In the genomic region with DNA sequence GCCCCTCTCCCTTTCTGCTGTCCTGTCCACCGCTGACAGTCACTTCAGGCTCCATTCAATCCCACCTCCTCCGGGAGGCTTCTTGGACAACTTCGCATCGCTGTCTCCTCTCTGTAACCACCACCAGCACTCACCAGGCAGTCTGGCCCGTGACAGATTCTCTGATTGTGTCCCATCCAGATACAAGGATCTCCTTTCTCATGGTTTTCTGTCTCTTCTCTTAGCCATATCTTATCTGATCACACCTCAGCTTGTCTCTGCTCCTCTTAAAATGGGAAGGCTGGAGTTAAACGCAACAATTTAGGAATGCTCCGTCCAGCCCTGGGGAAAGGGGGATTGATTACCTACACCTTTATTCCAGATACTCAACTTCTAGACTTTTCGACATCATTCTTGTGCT, we compare ENCODE assay signal across 1 cellular context.
TF ChIP-seq lines count a peak whose summit lies in the region.

No MANE protein-coding gene starts in this region.

TF ChIP-seq in H1, 55 proteins besides CTCF, POLR2A, EP300 and RAD21:
- TF ChIP-seq TEAD4 (IDR thresholded peaks at IDR 0.05; ENCODE audit: low read depth, low read length) (no peak), BACH1 (IDR thresholded peaks at IDR 0.05; ENCODE audit: low read length) (no peak), MAFK (IDR thresholded peaks at IDR 0.05; ENCODE audit: low read depth, low read length) (no peak), SP1 (IDR thresholded peaks at IDR 0.05; ENCODE audit: low read depth, low read length) (no peak), CHD1 (IDR thresholded peaks at IDR 0.05; ENCODE audit: low read depth, low read length) (no peak), EGR1 (IDR thresholded peaks at IDR 0.05; ENCODE audit: borderline replicate concordance, low read depth, low read length) (no peak), KDM5A (IDR thresholded peaks at IDR 0.05; ENCODE audit: low read length) (no peak), POLR2AphosphoS5 (IDR thresholded peaks at IDR 0.05; ENCODE audit: low read depth, low read length) (no peak), CREB1 (IDR thresholded peaks at IDR 0.05) (no peak), KDM1A (IDR thresholded peaks at IDR 0.05; ENCODE audit: borderline replicate concordance, low read length) (no peak), SUZ12 (IDR thresholded peaks at IDR 0.05; ENCODE audit: low read length) (no peak), TAF1 (IDR thresholded peaks at IDR 0.05; ENCODE audit: low read depth, low read length) (no peak)
- TF ChIP-seq, protein P1, sequence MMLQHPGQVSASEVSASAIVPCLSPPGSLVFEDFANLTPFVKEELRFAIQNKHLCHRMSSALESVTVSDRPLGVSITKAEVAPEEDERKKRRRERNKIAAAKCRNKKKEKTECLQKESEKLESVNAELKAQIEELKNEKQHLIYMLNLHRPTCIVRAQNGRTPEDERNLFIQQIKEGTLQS (IDR thresholded peaks at IDR 0.05; ENCODE audit: insufficient read depth, low read depth, low read length) = no peak
- TF ChIP-seq, protein P2, sequence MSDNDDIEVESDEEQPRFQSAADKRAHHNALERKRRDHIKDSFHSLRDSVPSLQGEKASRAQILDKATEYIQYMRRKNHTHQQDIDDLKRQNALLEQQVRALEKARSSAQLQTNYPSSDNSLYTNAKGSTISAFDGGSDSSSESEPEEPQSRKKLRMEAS (IDR thresholded peaks at IDR 0.05) = no peak
- TF ChIP-seq, protein P3, sequence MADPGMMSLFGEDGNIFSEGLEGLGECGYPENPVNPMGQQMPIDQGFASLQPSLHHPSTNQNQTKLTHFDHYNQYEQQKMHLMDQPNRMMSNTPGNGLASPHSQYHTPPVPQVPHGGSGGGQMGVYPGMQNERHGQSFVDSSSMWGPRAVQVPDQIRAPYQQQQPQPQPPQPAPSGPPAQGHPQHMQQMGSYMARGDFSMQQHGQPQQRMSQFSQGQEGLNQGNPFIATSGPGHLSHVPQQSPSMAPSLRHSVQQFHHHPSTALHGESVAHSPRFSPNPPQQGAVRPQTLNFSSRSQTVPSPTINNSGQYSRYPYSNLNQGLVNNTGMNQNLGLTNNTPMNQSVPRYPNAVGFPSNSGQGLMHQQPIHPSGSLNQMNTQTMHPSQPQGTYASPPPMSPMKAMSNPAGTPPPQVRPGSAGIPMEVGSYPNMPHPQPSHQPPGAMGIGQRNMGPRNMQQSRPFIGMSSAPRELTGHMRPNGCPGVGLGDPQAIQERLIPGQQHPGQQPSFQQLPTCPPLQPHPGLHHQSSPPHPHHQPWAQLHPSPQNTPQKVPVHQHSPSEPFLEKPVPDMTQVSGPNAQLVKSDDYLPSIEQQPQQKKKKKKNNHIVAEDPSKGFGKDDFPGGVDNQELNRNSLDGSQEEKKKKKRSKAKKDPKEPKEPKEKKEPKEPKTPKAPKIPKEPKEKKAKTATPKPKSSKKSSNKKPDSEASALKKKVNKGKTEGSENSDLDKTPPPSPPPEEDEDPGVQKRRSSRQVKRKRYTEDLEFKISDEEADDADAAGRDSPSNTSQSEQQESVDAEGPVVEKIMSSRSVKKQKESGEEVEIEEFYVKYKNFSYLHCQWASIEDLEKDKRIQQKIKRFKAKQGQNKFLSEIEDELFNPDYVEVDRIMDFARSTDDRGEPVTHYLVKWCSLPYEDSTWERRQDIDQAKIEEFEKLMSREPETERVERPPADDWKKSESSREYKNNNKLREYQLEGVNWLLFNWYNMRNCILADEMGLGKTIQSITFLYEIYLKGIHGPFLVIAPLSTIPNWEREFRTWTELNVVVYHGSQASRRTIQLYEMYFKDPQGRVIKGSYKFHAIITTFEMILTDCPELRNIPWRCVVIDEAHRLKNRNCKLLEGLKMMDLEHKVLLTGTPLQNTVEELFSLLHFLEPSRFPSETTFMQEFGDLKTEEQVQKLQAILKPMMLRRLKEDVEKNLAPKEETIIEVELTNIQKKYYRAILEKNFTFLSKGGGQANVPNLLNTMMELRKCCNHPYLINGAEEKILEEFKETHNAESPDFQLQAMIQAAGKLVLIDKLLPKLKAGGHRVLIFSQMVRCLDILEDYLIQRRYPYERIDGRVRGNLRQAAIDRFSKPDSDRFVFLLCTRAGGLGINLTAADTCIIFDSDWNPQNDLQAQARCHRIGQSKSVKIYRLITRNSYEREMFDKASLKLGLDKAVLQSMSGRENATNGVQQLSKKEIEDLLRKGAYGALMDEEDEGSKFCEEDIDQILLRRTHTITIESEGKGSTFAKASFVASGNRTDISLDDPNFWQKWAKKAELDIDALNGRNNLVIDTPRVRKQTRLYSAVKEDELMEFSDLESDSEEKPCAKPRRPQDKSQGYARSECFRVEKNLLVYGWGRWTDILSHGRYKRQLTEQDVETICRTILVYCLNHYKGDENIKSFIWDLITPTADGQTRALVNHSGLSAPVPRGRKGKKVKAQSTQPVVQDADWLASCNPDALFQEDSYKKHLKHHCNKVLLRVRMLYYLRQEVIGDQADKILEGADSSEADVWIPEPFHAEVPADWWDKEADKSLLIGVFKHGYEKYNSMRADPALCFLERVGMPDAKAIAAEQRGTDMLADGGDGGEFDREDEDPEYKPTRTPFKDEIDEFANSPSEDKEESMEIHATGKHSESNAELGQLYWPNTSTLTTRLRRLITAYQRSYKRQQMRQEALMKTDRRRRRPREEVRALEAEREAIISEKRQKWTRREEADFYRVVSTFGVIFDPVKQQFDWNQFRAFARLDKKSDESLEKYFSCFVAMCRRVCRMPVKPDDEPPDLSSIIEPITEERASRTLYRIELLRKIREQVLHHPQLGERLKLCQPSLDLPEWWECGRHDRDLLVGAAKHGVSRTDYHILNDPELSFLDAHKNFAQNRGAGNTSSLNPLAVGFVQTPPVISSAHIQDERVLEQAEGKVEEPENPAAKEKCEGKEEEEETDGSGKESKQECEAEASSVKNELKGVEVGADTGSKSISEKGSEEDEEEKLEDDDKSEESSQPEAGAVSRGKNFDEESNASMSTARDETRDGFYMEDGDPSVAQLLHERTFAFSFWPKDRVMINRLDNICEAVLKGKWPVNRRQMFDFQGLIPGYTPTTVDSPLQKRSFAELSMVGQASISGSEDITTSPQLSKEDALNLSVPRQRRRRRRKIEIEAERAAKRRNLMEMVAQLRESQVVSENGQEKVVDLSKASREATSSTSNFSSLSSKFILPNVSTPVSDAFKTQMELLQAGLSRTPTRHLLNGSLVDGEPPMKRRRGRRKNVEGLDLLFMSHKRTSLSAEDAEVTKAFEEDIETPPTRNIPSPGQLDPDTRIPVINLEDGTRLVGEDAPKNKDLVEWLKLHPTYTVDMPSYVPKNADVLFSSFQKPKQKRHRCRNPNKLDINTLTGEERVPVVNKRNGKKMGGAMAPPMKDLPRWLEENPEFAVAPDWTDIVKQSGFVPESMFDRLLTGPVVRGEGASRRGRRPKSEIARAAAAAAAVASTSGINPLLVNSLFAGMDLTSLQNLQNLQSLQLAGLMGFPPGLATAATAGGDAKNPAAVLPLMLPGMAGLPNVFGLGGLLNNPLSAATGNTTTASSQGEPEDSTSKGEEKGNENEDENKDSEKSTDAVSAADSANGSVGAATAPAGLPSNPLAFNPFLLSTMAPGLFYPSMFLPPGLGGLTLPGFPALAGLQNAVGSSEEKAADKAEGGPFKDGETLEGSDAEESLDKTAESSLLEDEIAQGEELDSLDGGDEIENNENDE (IDR thresholded peaks at IDR 0.05; ENCODE audit: insufficient replicate concordance, low read length) = no peak
